In genomic region chr5:90494043-90494442, GRCh38 we compare ENCODE assay signal across 29 cellular contexts.
"Had no signal": no experiment of that assay in that cellular context is flagged by ENCODE, and none has a peak within 500 bp of the region (broad histone marks: within the 10 kb centered on the region; RNA-seq: fewer than 3 reads in every experiment).

No MANE protein-coding gene starts in this region.

- ATAC-seq: effector memory CD8-positive, alpha-beta T cell; esophagus mucosa; foreskin keratinocyte; gastrocnemius medialis; gastroesophageal sphincter; heart left ventricle; heart right ventricle had no signal

- H3K79me2 ChIP-seq: hepatocyte had no signal

- FAIRE-seq: endometrium, endothelial cell of umbilical vein, frontal cortex had no signal

- H2AFZ ChIP-seq: hepatocyte had no signal

- H3K36me3 ChIP-seq: colonic mucosa, gastrocnemius medialis, gastroesophageal sphincter, heart left ventricle, heart right ventricle had no signal

- H3K4me1 Mint-ChIP-seq: endodermal cell had no signal

- H3K4me2 ChIP-seq: hepatocyte had no signal

- H3K9me3 ChIP-seq: colonic mucosa, esophagus muscularis mucosa, esophagus squamous epithelium, gastrocnemius medialis had no signal

- H3K27me3 ChIP-seq: colonic mucosa, dorsolateral prefrontal cortex, esophagus muscularis mucosa, esophagus squamous epithelium, foreskin keratinocyte, gastrocnemius medialis, gastroesophageal sphincter, heart left ventricle, heart right ventricle, hepatocyte had no signal

- H3K27me3 Mint-ChIP-seq: dendritic cell treated with granulocyte-macrophage colony-stimulating factor and Interleukin-4, amounts not matched to agents 40 ng/mL and 50 ng/mL, for 4 days; effector memory CD8-positive, alpha-beta T cell had no signal

- H3K27ac ChIP-seq: colonic mucosa, coronary artery, dorsolateral prefrontal cortex, epithelial cell of prostate, esophagus muscularis mucosa, esophagus squamous epithelium, foreskin keratinocyte, gastrocnemius medialis, gastroesophageal sphincter, heart left ventricle, heart right ventricle, hepatocyte had no signal

- H3K4me1 ChIP-seq: colonic mucosa, esophagus muscularis mucosa, esophagus squamous epithelium, foreskin keratinocyte, gastrocnemius medialis, gastroesophageal sphincter, heart left ventricle, heart right ventricle had no signal

- DNase-seq: colonic mucosa; cortex of kidney; dermis blood vessel endothelial cell; dorsolateral prefrontal cortex; effector CD4-positive, alpha-beta T cell; effector CD8-positive, alpha-beta T cell; effector memory CD4-positive, alpha-beta T cell; effector memory CD8-positive, alpha-beta T cell; endodermal cell; erythroblast; esophagus squamous epithelium; foreskin fibroblast; foreskin keratinocyte; foreskin melanocyte; gastrocnemius medialis; glutamatergic neuron; head of caudate nucleus; heart left ventricle; heart right ventricle had no signal

- H3K9me3 Mint-ChIP-seq: dendritic cell treated with granulocyte-macrophage colony-stimulating factor and Interleukin-4, amounts not matched to agents 40 ng/mL and 50 ng/mL, for 4 days; effector memory CD8-positive, alpha-beta T cell had no signal

- H3K4me3 Mint-ChIP-seq: dendritic cell treated with granulocyte-macrophage colony-stimulating factor and Interleukin-4, amounts not matched to agents 40 ng/mL and 50 ng/mL, for 4 days; effector memory CD8-positive, alpha-beta T cell; endodermal cell had no signal

- H3K4me3 ChIP-seq: colonic mucosa, coronary artery, dorsolateral prefrontal cortex, esophagus muscularis mucosa, esophagus squamous epithelium, gastrocnemius medialis, gastroesophageal sphincter, heart left ventricle, heart right ventricle, hepatocyte had no signal

- H3K27ac Mint-ChIP-seq: dendritic cell treated with granulocyte-macrophage colony-stimulating factor and Interleukin-4, amounts not matched to agents 40 ng/mL and 50 ng/mL, for 4 days; effector memory CD8-positive, alpha-beta T cell; endodermal cell had no signal
